ENCODE assay signal across 9 cellular contexts in the genomic region with DNA sequence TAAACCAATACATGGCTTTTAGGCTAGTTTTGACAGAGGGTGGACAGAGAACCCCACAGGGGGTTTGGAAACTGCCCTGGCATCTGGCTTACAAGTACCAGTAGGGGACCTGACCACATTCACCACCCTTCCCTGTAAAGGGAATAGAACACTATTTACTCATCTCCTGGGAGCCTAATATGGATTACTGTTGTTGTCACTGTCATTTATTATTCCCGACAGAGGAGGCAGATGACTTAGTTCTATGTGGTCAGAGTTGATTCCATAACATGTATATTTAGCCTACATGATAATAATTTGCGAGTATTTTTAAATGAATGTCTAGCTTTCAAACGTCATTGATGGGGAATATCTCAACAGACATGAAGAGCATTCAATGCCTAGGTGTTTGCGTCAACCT. TPM values are rescaled to one million over a fixed set of nuclear protein-coding genes. Genes with fewer than 3 reads are reported as not detected.
DNase-seq lines count a peak whose midpoint lies in the region; TF ChIP-seq lines count a peak whose summit lies in the region.
"Had no signal": no experiment of that assay in that cellular context is flagged by ENCODE, and none has a peak within 500 bp of the region (broad histone marks: within the 10 kb centered on the region; RNA-seq: fewer than 3 reads in every experiment).

No MANE protein-coding gene starts in this region.

- CTCF ChIA-PET in HEK293 (lab: Yijun Ruan, JAX) = interaction anchor here (1.2 to 2.2 kb wide), 2 partner anchors 17 to 58 kb away, joined by 3 to 17 read pairs; no protein-coding TSS in a partner anchor

- H3K4me3 ChIP-seq in HEK293 (ENCODE audit: low read depth, low read length) = no peak overlapping the region
- peak overlapping the region; percentile 61 for H3K4me3 ChIP-seq in SU-DHL-6 (ENCODE audit: insufficient read depth, low read length, poor library complexity, severe bottlenecking)
- peak overlapping the region; percentile 32 for H3K4me3 ChIP-seq in fibroblast of villous mesenchyme (ENCODE audit: low read depth, low read length)
- no peak overlapping the region for H3K4me3 ChIP-seq in thyroid gland (replicated peaks in 1 of 3)

- H3K27ac ChIP-seq in HEK293 (ENCODE audit: extremely low read depth, low read depth, low read length) = peak overlapping the region; percentile 29; the same call in 1 of the 2 replicates
- peak overlapping the region; percentile 93 for H3K27ac ChIP-seq in SU-DHL-6 (ENCODE audit: low read depth, low read length)
- H3K27ac ChIP-seq in thyroid gland = peak overlapping the region in 2 of 3 donors; percentile 56 to 69

- POLR2A ChIA-PET in HEK293 (lab: Yijun Ruan, JAX) = no interaction called here

- H4K20me1 ChIP-seq in SU-DHL-6 (ENCODE audit: low read depth, low read length) = no peaks in the 10 kb centered on the region

- peak overlapping the region; percentile 64 for H3K9ac ChIP-seq in SU-DHL-6 (ENCODE audit: low read length)

- H2AFZ ChIP-seq in SU-DHL-6 (ENCODE audit: low read depth, low read length, severe bottlenecking) = no peak overlapping the region

- H3K9me3 ChIP-seq in HEK293 (ENCODE audit: control insufficient read depth, insufficient read depth, low read depth, low read length) (no peaks in the 10 kb centered on the region), SU-DHL-6 (ENCODE audit: insufficient read depth, low read length) (no peaks in the 10 kb centered on the region), thyroid gland (no peaks in the 10 kb centered on the region)

- whole genome bisulfite sequencing in thyroid gland, 2 donors = 78 to 86% methylated on average over 4 of the region's 4 CpGs

- peaks cover 39% of the 10 kb centered on the region for H3F3A ChIP-seq in SU-DHL-6 (ENCODE audit: insufficient read depth)

- H3K27me3 ChIP-seq in SU-DHL-6 (ENCODE audit: low read length) (no peaks in the 10 kb centered on the region), thyroid gland (no peaks in the 10 kb centered on the region)

- H3K79me2 ChIP-seq in SU-DHL-6 (ENCODE audit: insufficient read depth, low read length) = peaks cover 13% of the 10 kb centered on the region; the same call in 1 of the 2 replicates

- peaks cover 4% of the 10 kb centered on the region; the same call in 1 of the 2 replicates for H3K4me1 ChIP-seq in HEK293 (ENCODE audit: control insufficient read depth, insufficient read depth, low read length)
- H3K4me1 ChIP-seq in thyroid gland = peaks cover 54 to 56% of the 10 kb centered on the region in 2 donors

- peak overlapping the region; percentile 78 for H3K4me2 ChIP-seq in SU-DHL-6 (ENCODE audit: low read depth, low read length, poor library complexity, severe bottlenecking)

- in situ Hi-C loops in KBM-7 (cut with MboI; ENCODE audit: low pct_unique_long_range_greater_than_20kb, low sequenced_read_pairs) = no loop called here

- H3K36me3 ChIP-seq in HEK293 (ENCODE audit: control insufficient read depth in 2 of 2, insufficient read depth in 1 of 2, low read length in 2 of 2) (no peaks in the 10 kb centered on the region), SU-DHL-6 (ENCODE audit: low read length) (no peaks in the 10 kb centered on the region), thyroid gland (no peaks in the 10 kb centered on the region)

- intact Hi-C loops in thyroid gland (cut with DNase I) = no loop called here

- TF ChIP-seq CTCF in HEK293 (tag by site-specific recombination; IDR thresholded peaks at IDR 0.05) (no peak; the same call in 1 of the 2 replicates), SU-DHL-6 (IDR thresholded peaks at IDR 0.05; ENCODE audit: insufficient read depth, low read length, poor library complexity, severe bottlenecking) (no peak), fibroblast of villous mesenchyme (IDR thresholded peaks at IDR 0.05; ENCODE audit: insufficient read depth, low read depth, low read length) (no peak), thyroid gland (IDR thresholded peaks at IDR 0.05) (no peak)

- TF ChIP-seq POLR2A in thyroid gland (IDR thresholded peaks at IDR 0.05) = no peak

- H3K9me2 ChIP-seq in SU-DHL-6 (replicated peaks; ENCODE audit: insufficient read depth, low read length) = no peaks in the 10 kb centered on the region

- DNase-seq in fibroblast of villous mesenchyme (ENCODE audit: low read depth) (no peak), thyroid gland (no peak), middle frontal gyrus (ENCODE audit: extremely low spot score, low spot score) (no peak), NCI-H1105 (lab: John Stamatoyannopoulos, UW) (no peak), GM19238 (ENCODE audit: insufficient read length, low spot score) (no peak), KBM-7 (no peak)
- DNase-seq: mesendoderm had no signal

TF ChIP-seq in HEK293, 187 proteins besides CTCF, POLR2A, EP300 and RAD21 (continues in another document):
- no peak for TF ChIP-seq SALL2 (tag by site-specific recombination; IDR thresholded peaks at IDR 0.05; ENCODE audit: borderline replicate concordance)
- 0 out of 2 replicates have a peak, but pooled peaks have one; percentile 59 for TF ChIP-seq ZNF561 (tag by site-specific recombination; IDR thresholded peaks at IDR 0.05; ENCODE audit: borderline replicate concordance)
- 0 out of 2 replicates have a peak, but pooled peaks have one; percentile 36 for TF ChIP-seq ATF2 (tag by site-specific recombination; IDR thresholded peaks at IDR 0.05; ENCODE audit: low read depth)
- peak; percentile 92 for TF ChIP-seq GLIS1 (tag by site-specific recombination; IDR thresholded peaks at IDR 0.05)
- no peak for TF ChIP-seq ZSCAN23 (tag by site-specific recombination; IDR thresholded peaks at IDR 0.05)
- TF ChIP-seq PATZ1 (tag by site-specific recombination; IDR thresholded peaks at IDR 0.05) = peak; percentile 21
- peak; percentile 58 for TF ChIP-seq FEZF1 (tag by site-specific recombination; IDR thresholded peaks at IDR 0.05)
- peak; percentile 59; the same call in 1 of the 2 replicates for TF ChIP-seq ZNF24 (tag by site-specific recombination; IDR thresholded peaks at IDR 0.05)
- no peak for TF ChIP-seq SP2 (tag by site-specific recombination; IDR thresholded peaks at IDR 0.05)
- TF ChIP-seq ZNF473 (tag by site-specific recombination; IDR thresholded peaks at IDR 0.05) = no peak
- no peak for TF ChIP-seq ZNF560 (tag by site-specific recombination; IDR thresholded peaks at IDR 0.05; ENCODE audit: borderline replicate concordance)
- TF ChIP-seq GLI2 (tag by site-specific recombination; IDR thresholded peaks at IDR 0.05; ENCODE audit: borderline replicate concordance, low read depth) = peak; percentile 86
- TF ChIP-seq, protein P1, sequence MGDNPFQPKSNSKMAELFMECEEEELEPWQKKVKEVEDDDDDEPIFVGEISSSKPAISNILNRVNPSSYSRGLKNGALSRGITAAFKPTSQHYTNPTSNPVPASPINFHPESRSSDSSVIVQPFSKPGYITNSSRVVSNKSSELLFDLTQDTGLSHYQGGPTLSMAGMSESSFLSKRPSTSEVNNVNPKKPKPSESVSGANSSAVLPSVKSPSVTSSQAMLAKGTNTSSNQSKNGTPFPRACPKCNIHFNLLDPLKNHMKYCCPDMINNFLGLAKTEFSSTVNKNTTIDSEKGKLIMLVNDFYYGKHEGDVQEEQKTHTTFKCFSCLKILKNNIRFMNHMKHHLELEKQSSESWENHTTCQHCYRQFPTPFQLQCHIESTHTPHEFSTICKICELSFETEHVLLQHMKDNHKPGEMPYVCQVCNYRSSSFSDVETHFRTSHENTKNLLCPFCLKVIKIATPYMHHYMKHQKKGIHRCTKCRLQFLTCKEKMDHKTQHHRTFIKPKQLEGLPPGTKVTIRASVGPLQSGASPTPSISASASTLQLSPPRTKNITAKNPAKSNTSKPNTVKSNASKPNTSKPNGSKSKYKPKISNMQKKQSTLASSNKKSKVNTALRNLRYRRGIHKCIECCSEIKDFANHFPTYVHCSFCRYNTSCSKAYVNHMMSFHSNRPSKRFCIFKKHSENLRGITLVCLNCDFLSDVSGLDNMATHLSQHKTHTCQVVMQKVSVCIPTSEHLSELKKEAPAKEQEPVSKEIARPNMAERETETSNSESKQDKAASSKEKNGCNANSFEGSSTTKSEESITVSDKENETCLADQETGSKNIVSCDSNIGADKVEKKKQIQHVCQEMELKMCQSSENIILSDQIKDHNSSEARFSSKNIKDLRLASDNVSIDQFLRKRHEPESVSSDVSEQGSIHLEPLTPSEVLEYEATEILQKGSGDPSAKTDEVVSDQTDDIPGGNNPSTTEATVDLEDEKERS (tag by site-specific recombination; IDR thresholded peaks at IDR 0.05) = no peak
- TF ChIP-seq SP7 (tag by site-specific recombination; IDR thresholded peaks at IDR 0.05) = 0 out of 2 replicates have a peak, but pooled peaks have one; percentile 25

RNA-seq across cellular contexts. Expression of gene ZBTB38, which starts 15.9 kb away (rescaled TPM):
- 210 and 326 TPM in 2 replicates for total RNA-seq in fibroblast of villous mesenchyme
- 100 to 1,000 TPM; 143 to 185 (median 165) TPM for total RNA-seq in thyroid gland

Comparison
In these comparisons a context has a peak if more than half of its experiments do, and no peak if none do; other contexts are left out.
1. H3K27ac ChIP-seq: peak in every context shown above with its lines; median percentile 93 in SU-DHL-6; 62 in thyroid gland; 29 in HEK293.
2. H3K4me3 ChIP-seq: peak in SU-DHL-6 (single experiment) and fibroblast of villous mesenchyme (single experiment); none in HEK293 (single experiment) and thyroid gland (0 of 3).